ENCODE assay signal across 8 cellular contexts in genomic region chr4:159227378-159227777, GRCh38.
DNase-seq lines count a peak whose midpoint lies in the region; ATAC-seq, FAIRE-seq and TF ChIP-seq lines count a peak whose summit lies in the region.
"Had no signal": no experiment of that assay in that cellular context is flagged by ENCODE, and none has a peak within 500 bp of the region (broad histone marks: within the 10 kb centered on the region; RNA-seq: fewer than 3 reads in every experiment).

No MANE protein-coding gene starts in this region.

- peak; percentile 18 for FAIRE-seq in bronchial epithelial cell (lab: Jason Lieb, UNC)

- H3K4me3 ChIP-seq in bronchial epithelial cell (ENCODE audit: low read depth, low read length) (no peak overlapping the region), thoracic aorta (peak overlapping the region; percentile 62)

- no peaks in the 10 kb centered on the region for H3K36me3 ChIP-seq in bronchial epithelial cell (ENCODE audit: control insufficient read depth, insufficient read depth, low read length)
- no peaks in the 10 kb centered on the region for H3K36me3 ChIP-seq in thoracic aorta

- peaks cover 4 to 21% of the 10 kb centered on the region in 2 donors for H3K4me1 ChIP-seq in thoracic aorta (ENCODE audit: control insufficient read depth in 1 of 2, low read depth in 2 of 2)

- H3K9me3 ChIP-seq in thoracic aorta: no peaks in the 10 kb centered on the region

- no peaks in the 10 kb centered on the region for H3K27me3 ChIP-seq in bronchial epithelial cell (ENCODE audit: control insufficient read depth, insufficient read depth, low read length)
- H3K27me3 ChIP-seq in thoracic aorta (replicated peaks; ENCODE audit: insufficient read depth): no peaks in the 10 kb centered on the region

- peak; percentile 34 for DNase-seq in NCI-H1105 treated with DMSO at 0.1 percent for 48 hours (lab: John Stamatoyannopoulos, UW)
- DNase-seq in bronchial epithelial cell (ENCODE audit: low read depth): peak; percentile 69
- DNase-seq in left kidney (ENCODE audit: low read depth, low spot score): peak; percentile 14
- no peak for DNase-seq in thoracic aorta (ENCODE audit: low spot score)
- no peak for DNase-seq in activated CD4-positive, alpha-beta T cell treated with anti-CD3 and anti-CD28 coated beads, Interleukin-2, amount 50 U/mL, for 48 hours
- no peak for DNase-seq in amniotic stem cell (lab: John Stamatoyannopoulos, UW)
- DNase-seq in NCI-H1092 treated with DMSO at 0.1 percent for 48 hours (lab: John Stamatoyannopoulos, UW): no peak
- DNase-seq: activated naive CD4-positive, alpha-beta T cell treated with anti-CD3 and anti-CD28 coated beads, Interleukin-2, amount 50 U/mL, for 16 hours had no signal

- TF ChIP-seq CTCF in bronchial epithelial cell (IDR thresholded peaks at IDR 0.05; ENCODE audit: insufficient read depth, low read length, severe bottlenecking) (no peak), thoracic aorta (IDR thresholded peaks at IDR 0.05) (no peak)

- peak overlapping the region; percentile 46 to 59 for H3K27ac ChIP-seq in thoracic aorta

- peak; percentile 10 for ATAC-seq in thoracic aorta (ENCODE audit: insufficient number of reproducible peaks, low FRiP score, low read depth)

Comparison
In these comparisons a context has a peak if more than half of its experiments do, and no peak if none do; other contexts are left out.
1. DNase-seq: peak in NCI-H1105 treated with DMSO at 0.1 percent for 48 hours (single experiment), bronchial epithelial cell (single experiment) and left kidney (single experiment); none in thoracic aorta (single experiment), activated CD4-positive, alpha-beta T cell treated with anti-CD3 and anti-CD28 coated beads, Interleukin-2, amount 50 U/mL, for 48 hours (0 of 2), amniotic stem cell (single experiment) and NCI-H1092 treated with DMSO at 0.1 percent for 48 hours (single experiment).